In genomic region chr10:61721431-61721830, GRCh38 we compare ENCODE assay signal across 14 cellular contexts.
"Had no signal": no experiment of that assay in that cellular context is flagged by ENCODE, and none has a peak within 500 bp of the region (broad histone marks: within the 10 kb centered on the region; RNA-seq: fewer than 3 reads in every experiment).

No MANE protein-coding gene starts in this region.

- DNase-seq: effector memory CD4-positive, alpha-beta T cell; heart right ventricle; islet precursor cell; left ventricle myocardium inferior; lower lobe of right lung; natural killer cell; ovary; sigmoid colon; stimulated activated CD4-positive, alpha-beta T cell treated with anti-CD3 and anti-CD28 coated beads, Interleukin-2, amount 100 ng/mL, for 24 hours; stimulated activated CD4-positive, alpha-beta T cell treated with anti-CD3 and anti-CD28 coated beads, Interleukin-4, amount 100 ng/mL, for 4 hours; stimulated activated naive B cell treated with anti-CD40 and anti-IgM and Interleukin-4, amounts not matched to agents 10 μg/mL and 1 μg/mL and 100 μg/mL, for 72 hours; stimulated activated naive CD8-positive, alpha-beta T cell treated with anti-CD3 and anti-CD28 coated beads, Interleukin-15, amount 100 ng/mL, for 72 hours; testis had no signal

- ATAC-seq: esophagus mucosa; heart right ventricle; lower lobe of right lung; natural killer cell; stimulated activated naive B cell treated with anti-CD40 and anti-IgM and Interleukin-4, amounts not matched to agents 10 μg/mL and 1 μg/mL and 100 μg/mL, for 72 hours; stimulated activated naive CD8-positive, alpha-beta T cell treated with anti-CD3 and anti-CD28 coated beads, Interleukin-15, amount 100 ng/mL, for 72 hours had no signal
